Comparison of ENCODE assay signal across 3 cellular contexts in genomic region chr2:217933326-217933993, GRCh38.
TF ChIP-seq lines count a peak whose summit lies in the region.

No MANE protein-coding gene starts in this region.

TF ChIP-seq in liver, 16 proteins besides CTCF, POLR2A, EP300 and RAD21:
- TF ChIP-seq HNF4A (conservative IDR thresholded peaks at IDR 0.05): peak; percentile 11 to 43
- TF ChIP-seq RXRA (IDR thresholded peaks at IDR 0.05): peak in 1 of 2 donors; percentile 25
- no peak for TF ChIP-seq GABPA (IDR thresholded peaks at IDR 0.05 in 1 of 2, conservative IDR thresholded peaks at IDR 0.05 in 1 of 2)

TF ChIP-seq in HepG2, 621 proteins besides CTCF, POLR2A, EP300 and RAD21:
- TF ChIP-seq HMGA1 (CRISPR knock-in tag; conservative IDR thresholded peaks at IDR 0.05) (no peak), RARA (CRISPR knock-in tag; IDR thresholded peaks at IDR 0.05) (no peak), PRPF4 (IDR thresholded peaks at IDR 0.05; ENCODE audit: low read depth, low read length, poor library complexity, severe bottlenecking) (no peak), U2AF1 (optimal IDR thresholded peaks at IDR 0.05; ENCODE audit: low read depth, low read length) (no peak), FOXJ3 (CRISPR knock-in tag; IDR thresholded peaks at IDR 0.05; ENCODE audit: borderline replicate concordance) (no peak), ZNF280D (CRISPR knock-in tag; IDR thresholded peaks at IDR 0.05) (no peak), TRIM22 (IDR thresholded peaks at IDR 0.05) (no peak), ZNF879 (CRISPR knock-in tag; IDR thresholded peaks at IDR 0.05) (no peak), YEATS2 (CRISPR knock-in tag; IDR thresholded peaks at IDR 0.05; ENCODE audit: borderline replicate concordance) (no peak), ZNF513 (CRISPR knock-in tag; conservative IDR thresholded peaks at IDR 0.05) (no peak), MTERF4 (CRISPR knock-in tag; IDR thresholded peaks at IDR 0.05) (no peak), EHMT2 (IDR thresholded peaks at IDR 0.05; ENCODE audit: borderline replicate concordance, low read depth, low read length) (no peak), ZNF747 (CRISPR knock-in tag; IDR thresholded peaks at IDR 0.05; ENCODE audit: borderline replicate concordance) (no peak), TCF7L2 (IDR thresholded peaks at IDR 0.05; ENCODE audit: low read depth, low read length) (no peak), ZNF788 (CRISPR knock-in tag; IDR thresholded peaks at IDR 0.05; ENCODE audit: borderline replicate concordance) (no peak), ZNF704 (CRISPR knock-in tag; IDR thresholded peaks at IDR 0.05; ENCODE audit: borderline replicate concordance) (no peak), E2F5 (CRISPR knock-in tag; conservative IDR thresholded peaks at IDR 0.05) (no peak), ZFP36L2 (CRISPR knock-in tag; IDR thresholded peaks at IDR 0.05) (no peak), FOXK1 (CRISPR knock-in tag; IDR thresholded peaks at IDR 0.05; ENCODE audit: borderline replicate concordance, low read depth) (no peak)
TF ChIP-seq in HepG2: peak in this region for 0.

TF ChIP-seq in H1, 55 proteins besides CTCF, POLR2A, EP300 and RAD21:
- TF ChIP-seq JUND (IDR thresholded peaks at IDR 0.05; ENCODE audit: low read length) (no peak), SIRT6 (IDR thresholded peaks at IDR 0.05; ENCODE audit: low read length) (no peak), POU5F1 (IDR thresholded peaks at IDR 0.05; ENCODE audit: low read depth, low read length) (no peak), CTBP2 (IDR thresholded peaks at IDR 0.05; ENCODE audit: borderline replicate concordance, insufficient read depth, insufficient read length, low read length) (no peak), TAF1 (IDR thresholded peaks at IDR 0.05; ENCODE audit: low read depth, low read length) (no peak), CHD1 (IDR thresholded peaks at IDR 0.05; ENCODE audit: low read depth, low read length) (no peak), HDAC6 (IDR thresholded peaks at IDR 0.05; ENCODE audit: low read depth, low read length) (no peak), ZNF274 (IDR thresholded peaks at IDR 0.05; ENCODE audit: borderline replicate concordance, extremely low read depth, low read length) (no peak), TCF12 (IDR thresholded peaks at IDR 0.05; ENCODE audit: low read depth, low read length) (no peak), HDAC2 (IDR thresholded peaks at IDR 0.05; ENCODE audit: borderline replicate concordance in 1 of 2, low read depth in 2 of 2, low read length in 2 of 2) (no peak), JUN (IDR thresholded peaks at IDR 0.05; ENCODE audit: low read depth, low read length) (no peak), KDM4A (IDR thresholded peaks at IDR 0.05; ENCODE audit: low read depth, low read length, severe bottlenecking) (no peak), USF2 (IDR thresholded peaks at IDR 0.05; ENCODE audit: low read length) (no peak), RNF2 (IDR thresholded peaks at IDR 0.05; ENCODE audit: borderline replicate concordance, low read depth, low read length, missing control alignments, poor library complexity, severe bottlenecking) (no peak), SRF (IDR thresholded peaks at IDR 0.05; ENCODE audit: low read depth, low read length) (no peak), ATF2 (IDR thresholded peaks at IDR 0.05; ENCODE audit: low read length) (no peak), SIX5 (IDR thresholded peaks at IDR 0.05; ENCODE audit: low read depth, low read length) (no peak), ATF3 (IDR thresholded peaks at IDR 0.05; ENCODE audit: insufficient read depth, low read depth, low read length) (no peak)
TF ChIP-seq in H1: peak in this region for 0.
